In genomic region chr20:45863543-45864470, GRCh38 we compare ENCODE assay signal across 20 cellular contexts. TPM values are rescaled to one million over a fixed set of nuclear protein-coding genes. Genes with fewer than 3 reads are reported as not detected.
DNase-seq lines count a peak whose midpoint lies in the region; ATAC-seq and TF ChIP-seq lines count a peak whose summit lies in the region.
"Had no signal": no experiment of that assay in that cellular context is flagged by ENCODE, and none has a peak within 500 bp of the region (broad histone marks: within the 10 kb centered on the region; RNA-seq: fewer than 3 reads in every experiment).

No MANE protein-coding gene starts in this region.

- peak; percentile 4 for DNase-seq in DMS53 treated with DMSO at 0.1 percent for 48 hours (lab: John Stamatoyannopoulos, UW; ENCODE audit: unreplicated experiment)
- DNase-seq in NCI-H2029 treated with DMSO at 0.1 percent for 48 hours (lab: John Stamatoyannopoulos, UW): peak; percentile 47
- DNase-seq in amniotic epithelial cell (ENCODE audit: low read depth): peak; percentile 67
- DNase-seq in nephron progenitor cell: no peak
- DNase-seq in NCI-H2107 (lab: John Stamatoyannopoulos, UW): no peak
- DNase-seq in OCI-M2 (lab: John Stamatoyannopoulos, UW; ENCODE audit: unreplicated experiment): no peak
- no peak for DNase-seq in osteoblast (ENCODE audit: insufficient read length, low spot score, missing footprints)
- DNase-seq: CD4-positive, alpha-beta T cell; NCI-H1417; NCI-H2171; NCI-H526; T-helper 1 cell had no signal

- peaks cover 25% of the 10 kb centered on the region for H3K4me1 Mint-ChIP-seq in nephron progenitor cell

- TF ChIP-seq CTCF in nephron progenitor cell (IDR thresholded peaks at IDR 0.05) (no peak), osteoblast (IDR thresholded peaks at IDR 0.05; ENCODE audit: extremely low read depth, low read depth, low read length) (no peak)

- no peaks in the 10 kb centered on the region for H3K36me3 ChIP-seq in osteoblast (ENCODE audit: insufficient read depth, low read length)

- H3K4me3 ChIP-seq in osteoblast (ENCODE audit: insufficient read depth, low read length): no peak overlapping the region
- H3K4me3 ChIP-seq: GM23338, SK-N-MC had no signal

- no peaks in the 10 kb centered on the region for H3K27me3 ChIP-seq in osteoblast (ENCODE audit: insufficient read depth, low read length)

- H3K4me1 ChIP-seq in osteoblast (ENCODE audit: insufficient read depth, low read length): peaks cover 19% of the 10 kb centered on the region

- no peaks in the 10 kb centered on the region for H4K20me1 ChIP-seq in osteoblast (ENCODE audit: insufficient read depth, low read length)

- ATAC-seq in HG02852 (IDR thresholded peaks at IDR 0.05; ENCODE audit: unreplicated experiment): no peak
- ATAC-seq: GM23338, Panc1, Right ventricle myocardium inferior had no signal

- H3K4me2 ChIP-seq in osteoblast (ENCODE audit: insufficient read depth, low read length): no peak overlapping the region
- H3K4me2 ChIP-seq: GM23338, KMS-11 had no signal

- no peaks in the 10 kb centered on the region for H3K79me2 ChIP-seq in osteoblast (ENCODE audit: insufficient read depth, low read length)

- H2AFZ ChIP-seq in osteoblast (ENCODE audit: low read length): no peak overlapping the region
- H2AFZ ChIP-seq: GM23338 had no signal

- H3K9me3 Mint-ChIP-seq in nephron progenitor cell: no peaks in the 10 kb centered on the region
- H3K9me3 Mint-ChIP-seq: CD4-positive, alpha-beta T cell; GM23338 had no signal

- no peaks in the 10 kb centered on the region for H3K9me3 ChIP-seq in osteoblast (ENCODE audit: low read depth, low read length)

- H3K27ac ChIP-seq in osteoblast (ENCODE audit: low read depth, low read length): no peak overlapping the region
- H3K27ac ChIP-seq: KMS-11, SK-N-MC had no signal

- H3K36me3 Mint-ChIP-seq in nephron progenitor cell (ENCODE audit: low read depth): no peaks in the 10 kb centered on the region

- H3K27me3 Mint-ChIP-seq in nephron progenitor cell (ENCODE audit: low read depth, poor library complexity): peaks cover 9% of the 10 kb centered on the region
- H3K27me3 Mint-ChIP-seq: B cell; CD4-positive, alpha-beta T cell had no signal

- H3K4me3 Mint-ChIP-seq in nephron progenitor cell: no peak overlapping the region
- H3K4me3 Mint-ChIP-seq: B cell; CD4-positive, alpha-beta T cell; GM23338 had no signal

- H3K27ac Mint-ChIP-seq in nephron progenitor cell: peak overlapping the region; percentile 57
- H3K27ac Mint-ChIP-seq: B cell; CD4-positive, alpha-beta T cell; GM23338 had no signal

RNA-seq across cellular contexts. Expression of gene ZSWIM3, which starts 6.4 kb away (rescaled TPM):
- total RNA-seq in osteoblast: 4.7 and 5.3 TPM in 2 replicates

RNA-seq across cellular contexts. Expression of gene ACOT8, which starts 6.6 kb away (rescaled TPM):
- 29.8 and 31.8 TPM in 2 replicates for total RNA-seq in osteoblast

RNA-seq across cellular contexts. Expression of gene ZSWIM1, which starts 17.2 kb away (rescaled TPM):
- 7.6 and 8.8 TPM in 2 replicates for total RNA-seq in osteoblast

RNA-seq across cellular contexts. Expression of gene SPATA25, which starts 23.6 kb away (rescaled TPM):
- 1.2 and 1.4 TPM in 2 replicates for total RNA-seq in osteoblast
- total RNA-seq: Daoy had no signal

RNA-seq across cellular contexts. Expression of gene NEURL2, which starts 27.2 kb away (rescaled TPM):
- 4.7 and 7.1 TPM in 2 replicates for total RNA-seq in osteoblast

Comparison
In these comparisons a context has a peak if more than half of its experiments do, and no peak if none do; other contexts are left out.
1. DNase-seq: peak in DMS53 treated with DMSO at 0.1 percent for 48 hours (single experiment), NCI-H2029 treated with DMSO at 0.1 percent for 48 hours (single experiment) and amniotic epithelial cell (single experiment); none in nephron progenitor cell (single experiment), NCI-H2107 (single experiment), OCI-M2 (single experiment) and osteoblast (single experiment).